1 cellular context compared by ENCODE assay signal in the genomic region with DNA sequence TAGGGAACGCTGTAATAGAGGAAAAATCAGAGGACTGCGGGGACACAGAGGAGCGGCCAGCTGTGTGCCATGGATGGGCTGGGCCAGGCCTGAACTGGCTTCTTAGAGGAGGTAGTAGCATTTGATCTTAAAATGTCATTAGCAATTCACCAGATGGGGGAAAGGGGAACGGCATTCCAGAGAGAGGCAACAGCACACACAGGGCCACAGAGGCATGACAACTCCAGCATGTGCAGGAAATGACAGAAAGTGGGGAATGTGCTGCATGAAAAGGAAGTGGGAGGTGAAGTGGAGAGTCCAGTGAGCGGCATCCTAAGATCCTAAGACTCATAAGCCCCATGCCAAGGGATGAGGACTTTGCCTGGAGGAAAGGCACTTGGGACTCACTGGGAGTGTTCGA.
TF ChIP-seq lines count a peak whose summit lies in the region.

No MANE protein-coding gene starts in this region.

TF ChIP-seq in H1, 55 proteins besides CTCF, POLR2A, EP300 and RAD21:
- 0 out of 2 replicates have a peak, but pooled peaks have one; percentile 14 for TF ChIP-seq TEAD4 (IDR thresholded peaks at IDR 0.05; ENCODE audit: low read depth, low read length)
- TF ChIP-seq, protein P1, sequence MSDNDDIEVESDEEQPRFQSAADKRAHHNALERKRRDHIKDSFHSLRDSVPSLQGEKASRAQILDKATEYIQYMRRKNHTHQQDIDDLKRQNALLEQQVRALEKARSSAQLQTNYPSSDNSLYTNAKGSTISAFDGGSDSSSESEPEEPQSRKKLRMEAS (IDR thresholded peaks at IDR 0.05): no peak
